In genomic region chr20:13226367-13226766, GRCh38 we compare ENCODE assay signal across 24 cellular contexts. TPM values are rescaled to one million over a fixed set of nuclear protein-coding genes. Genes with fewer than 3 reads are reported as not detected.
"Had no signal": no experiment of that assay in that cellular context is flagged by ENCODE, and none has a peak within 500 bp of the region (broad histone marks: within the 10 kb centered on the region; RNA-seq: fewer than 3 reads in every experiment).

No MANE protein-coding gene starts in this region.

- H3K27ac ChIP-seq: colonic mucosa, esophagus squamous epithelium, gastrocnemius medialis, heart right ventricle, left lung, lower lobe of right lung had no signal

- H3K9me3 ChIP-seq: colonic mucosa, gastrocnemius medialis, left lung had no signal

- DNase-seq: colonic mucosa; cortex of kidney; effector CD8-positive, alpha-beta T cell; effector memory CD8-positive, alpha-beta T cell; endodermal cell; esophagus squamous epithelium; foreskin fibroblast; foreskin melanocyte; gastrocnemius medialis; glutamatergic neuron; head of caudate nucleus; heart right ventricle; hippocampal formation; left cardiac atrium; left lung; left ventricle myocardium superior; lower lobe of right lung; mesendoderm; midbrain; naive thymus-derived CD4-positive, alpha-beta T cell had no signal

- H3K4me1 ChIP-seq: colonic mucosa, gastrocnemius medialis had no signal

- H3K36me3 ChIP-seq: colonic mucosa, esophagus squamous epithelium, gastrocnemius medialis, heart right ventricle, left lung, lower lobe of right lung had no signal

- ATAC-seq: effector memory CD8-positive, alpha-beta T cell; gastrocnemius medialis; heart right ventricle; left cardiac atrium; left lung; left ventricle myocardium superior; lower lobe of right lung; naive thymus-derived CD4-positive, alpha-beta T cell had no signal

- FAIRE-seq: islet of Langerhans had no signal

- H3K4me3 Mint-ChIP-seq: dendritic cell treated with granulocyte-macrophage colony-stimulating factor and Interleukin-4, amounts not matched to agents 40 ng/mL and 50 ng/mL, for 4 days; effector memory CD8-positive, alpha-beta T cell; endodermal cell; naive thymus-derived CD4-positive, alpha-beta T cell had no signal

- H3K4me3 ChIP-seq: colonic mucosa, esophagus squamous epithelium, gastrocnemius medialis, heart right ventricle, left lung, lower lobe of right lung had no signal

- H3K27ac Mint-ChIP-seq: dendritic cell treated with granulocyte-macrophage colony-stimulating factor and Interleukin-4, amounts not matched to agents 40 ng/mL and 50 ng/mL, for 4 days; effector memory CD8-positive, alpha-beta T cell; endodermal cell had no signal

- H3K9me3 Mint-ChIP-seq: dendritic cell treated with granulocyte-macrophage colony-stimulating factor and Interleukin-4, amounts not matched to agents 40 ng/mL and 50 ng/mL, for 4 days; effector memory CD8-positive, alpha-beta T cell had no signal

RNA-seq across cellular contexts. Expression of gene ISM1, which starts 5.3 kb away (rescaled TPM):
- total RNA-seq: kidney epithelial cell, lung microvascular endothelial cell had no signal
